ENCODE assay signal across 21 cellular contexts in genomic region chr7:134948246-134948645, GRCh38.
"Had no signal": no experiment of that assay in that cellular context is flagged by ENCODE, and none has a peak within 500 bp of the region (broad histone marks: within the 10 kb centered on the region; RNA-seq: fewer than 3 reads in every experiment).

No MANE protein-coding gene starts in this region.

- H3K4me3 ChIP-seq: dorsolateral prefrontal cortex, psoas muscle, right lobe of liver, thoracic aorta had no signal

- H3K36me3 Mint-ChIP-seq: activated naive CD4-positive, alpha-beta T cell treated with anti-CD3 and anti-CD28 coated beads, Interleukin-2, amount 50 U/mL, for 72 hours; stimulated activated effector memory CD8-positive, alpha-beta T cell treated with anti-CD3 and anti-CD28 coated beads, Interleukin-12 subunit alpha, Interleukin-12 subunit beta, amount 100 ng/mL, for 72 hours had no signal

- H3K27me3 ChIP-seq: dorsolateral prefrontal cortex, right lobe of liver had no signal

- DNase-seq: activated CD4-positive, alpha-beta T cell treated with anti-CD3 and anti-CD28 coated beads for 4 hours; activated CD8-positive, alpha-beta T cell treated with anti-CD3 and anti-CD28 coated beads for 36 hours; activated effector memory CD4-positive, alpha-beta T cell treated with anti-CD3 and anti-CD28 coated beads, Interleukin-2, amount 50 U/mL, for 16 hours; activated T-cell treated with anti-CD3 and anti-CD28 coated beads, Interleukin-2, amount 50 U/mL, for 4 hours; amniotic stem cell; dorsolateral prefrontal cortex; endodermal cell; erythroblast; kidney glomerular epithelial cell; left ventricle myocardium superior; nephron progenitor cell; occipital lobe; psoas muscle; right lobe of liver; stimulated activated CD4-positive, alpha-beta T cell treated with anti-CD3 and anti-CD28 coated beads, Interleukin-12 subunit alpha, Interleukin-12 subunit beta, amount 100 ng/mL, for 4 hours; stimulated activated CD4-positive, alpha-beta T cell treated with anti-CD3 and anti-CD28 coated beads, Interleukin-2, amount 100 ng/mL, for 24 hours; T-helper 2 cell had no signal

- H3K9me3 Mint-ChIP-seq: activated CD8-positive, alpha-beta T cell treated with anti-CD3 and anti-CD28 coated beads for 36 hours; activated naive CD4-positive, alpha-beta T cell treated with anti-CD3 and anti-CD28 coated beads, Interleukin-2, amount 50 U/mL, for 72 hours; activated T-cell treated with anti-CD3 and anti-CD28 coated beads, Interleukin-2, amount 50 U/mL, for 4 hours; endodermal cell; memory B cell; nephron progenitor cell; stimulated activated effector memory CD8-positive, alpha-beta T cell treated with anti-CD3 and anti-CD28 coated beads, Interleukin-12 subunit alpha, Interleukin-12 subunit beta, amount 100 ng/mL, for 72 hours had no signal

- H3K27ac Mint-ChIP-seq: activated CD8-positive, alpha-beta T cell treated with anti-CD3 and anti-CD28 coated beads for 36 hours; activated naive CD4-positive, alpha-beta T cell treated with anti-CD3 and anti-CD28 coated beads, Interleukin-2, amount 50 U/mL, for 72 hours; endodermal cell; memory B cell; nephron progenitor cell; stimulated activated effector memory CD8-positive, alpha-beta T cell treated with anti-CD3 and anti-CD28 coated beads, Interleukin-12 subunit alpha, Interleukin-12 subunit beta, amount 100 ng/mL, for 72 hours had no signal

- H3K9me3 ChIP-seq: psoas muscle, right lobe of liver, thoracic aorta had no signal

- H3K4me1 Mint-ChIP-seq: nephron progenitor cell; stimulated activated effector memory CD8-positive, alpha-beta T cell treated with anti-CD3 and anti-CD28 coated beads, Interleukin-12 subunit alpha, Interleukin-12 subunit beta, amount 100 ng/mL, for 72 hours had no signal

- ATAC-seq: activated CD8-positive, alpha-beta T cell treated with anti-CD3 and anti-CD28 coated beads for 36 hours; activated naive CD4-positive, alpha-beta T cell treated with anti-CD3 and anti-CD28 coated beads, Interleukin-2, amount 50 U/mL, for 72 hours; activated T-cell treated with anti-CD3 and anti-CD28 coated beads, Interleukin-2, amount 50 U/mL, for 4 hours; left ventricle myocardium superior; psoas muscle; right lobe of liver; stimulated activated effector memory CD8-positive, alpha-beta T cell treated with anti-CD3 and anti-CD28 coated beads, Interleukin-12 subunit alpha, Interleukin-12 subunit beta, amount 100 ng/mL, for 72 hours had no signal

- H3K27ac ChIP-seq: dorsolateral prefrontal cortex, psoas muscle, right lobe of liver had no signal

- H3K27me3 Mint-ChIP-seq: activated CD8-positive, alpha-beta T cell treated with anti-CD3 and anti-CD28 coated beads for 36 hours had no signal

- H3K4me1 ChIP-seq: psoas muscle had no signal

- H3K4me3 Mint-ChIP-seq: activated CD8-positive, alpha-beta T cell treated with anti-CD3 and anti-CD28 coated beads for 36 hours; activated T-cell treated with anti-CD3 and anti-CD28 coated beads, Interleukin-2, amount 50 U/mL, for 4 hours; endodermal cell; memory B cell; nephron progenitor cell; stimulated activated effector memory CD8-positive, alpha-beta T cell treated with anti-CD3 and anti-CD28 coated beads, Interleukin-12 subunit alpha, Interleukin-12 subunit beta, amount 100 ng/mL, for 72 hours had no signal
